19 cellular contexts compared by ENCODE assay signal in the genomic region with DNA sequence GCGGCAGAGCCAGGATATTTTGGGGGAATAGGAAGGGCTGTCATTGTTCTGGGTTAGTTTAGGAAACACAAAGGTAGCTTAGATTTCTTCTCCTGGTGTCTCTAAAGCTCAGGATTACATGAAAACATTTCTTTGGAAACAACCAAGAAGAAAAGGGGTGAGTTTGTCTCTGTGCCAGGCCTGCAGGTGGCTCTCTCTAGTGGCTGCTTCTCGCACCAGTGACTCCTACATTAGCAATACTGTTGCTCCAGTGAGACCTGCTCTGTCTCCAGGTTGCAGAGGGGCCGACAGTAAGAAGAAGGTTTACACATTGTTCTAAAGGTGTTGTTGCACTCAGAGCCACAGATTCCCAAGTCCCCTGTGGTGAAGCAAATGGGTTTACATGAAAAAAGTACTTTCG.
A peak's percentile ranks its signal among the peaks of the same experiment; 100 is the strongest.
DNase-seq lines count a peak whose midpoint lies in the region; ATAC-seq and TF ChIP-seq lines count a peak whose summit lies in the region.
"Had no signal": no experiment of that assay in that cellular context is flagged by ENCODE, and none has a peak within 500 bp of the region (broad histone marks: within the 10 kb centered on the region; RNA-seq: fewer than 3 reads in every experiment).

No MANE protein-coding gene starts in this region.

- DNase-seq in GM06990 (ENCODE audit: extremely low read depth, insufficient read length), result no peak
- no peak for DNase-seq in HCT116 (ENCODE audit: low read depth, low spot score)
- peak; percentile 4 for DNase-seq in OCI-LY7 (ENCODE audit: low spot score)
- DNase-seq in iPS-NIHi7 (ENCODE audit: extremely low spot score), result peak; percentile 48
- no peak for DNase-seq in DMS153 (lab: John Stamatoyannopoulos, UW)
- no peak for DNase-seq in T-cell
- DNase-seq: activated CD8-positive, alpha-beta memory T cell treated with anti-CD3 and anti-CD28 coated beads, Interleukin-2, amount 50 U/mL, for 48 hours; activated naive CD4-positive, alpha-beta T cell treated with anti-CD3 and anti-CD28 coated beads for 36 hours; DMS79; dorsolateral prefrontal cortex; head of caudate nucleus; kidney; NCI-H524; retina had no signal

- H3K4me3 Mint-ChIP-seq in T-cell, result no peak overlapping the region
- H3K4me3 Mint-ChIP-seq: activated naive CD4-positive, alpha-beta T cell treated with anti-CD3 and anti-CD28 coated beads for 36 hours; mesothelial cell of epicardium had no signal

- RAD21 ChIA-PET in HCT116 (lab: Charles Lee; ENCODE audit: low non-redundant PET in 1 of 2, low total read pairs in 2 of 2, uncharacterized antibody in 2 of 2, unreplicated experiment in 2 of 2), result no interaction called here

- H2AFZ ChIP-seq in HCT116 (ENCODE audit: low read depth, low read length, poor library complexity, severe bottlenecking) (no peak overlapping the region), OCI-LY7 (ENCODE audit: low read length) (no peak overlapping the region)

- TF ChIP-seq CTCF in GM06990 (IDR thresholded peaks at IDR 0.05; ENCODE audit: insufficient read depth, low read length, poor library complexity, severe bottlenecking) (peak; percentile 24), HCT116 (IDR thresholded peaks at IDR 0.05 in 2 of 3, conservative IDR thresholded peaks at IDR 0.05 in 1 of 3; ENCODE audit: borderline replicate concordance in 1 of 3, insufficient read depth in 1 of 3, low read depth in 2 of 3, low read length in 2 of 3) (peak in 2 of 3 experiments; percentile 39 to 46; a peak in 4 of 6 replicates), OCI-LY7 (conservative IDR thresholded peaks at IDR 0.05; ENCODE audit: low read length) (peak; percentile 55)

- H3K9me3 ChIP-seq in HCT116 (ENCODE audit: control insufficient read depth in 1 of 2, insufficient read depth in 1 of 2, low read depth in 1 of 2, low read length in 2 of 2) (no peaks in the 10 kb centered on the region), OCI-LY7 (ENCODE audit: low read length) (no peaks in the 10 kb centered on the region)
- H3K9me3 ChIP-seq: BLaER1, body of pancreas, neutrophil had no signal

- H4K20me1 ChIP-seq in HCT116 (ENCODE audit: insufficient read depth) (no peaks in the 10 kb centered on the region), OCI-LY7 (ENCODE audit: insufficient read depth, low read length) (no peaks in the 10 kb centered on the region)
- H4K20me1 ChIP-seq: BLaER1 had no signal

- BruUV-seq in HCT116 (replicated peaks; lab: Mats Ljungman, UMichigan) (no TSS peak), OCI-LY7 (replicated peaks; lab: Mats Ljungman, UMichigan) (no TSS peak)

- no peaks in the 10 kb centered on the region for H3K4me1 ChIP-seq in HCT116 (ENCODE audit: control insufficient read depth in 1 of 2, insufficient read depth in 2 of 2, low read length in 2 of 2)
- no peaks in the 10 kb centered on the region for H3K4me1 ChIP-seq in OCI-LY7 (ENCODE audit: insufficient read depth, low read length, poor library complexity, severe bottlenecking)
- H3K4me1 ChIP-seq: BLaER1 had no signal

- POLR2A ChIA-PET in HCT116 (lab: Charles Lee) (no interaction called here), OCI-LY7 (lab: Charles Lee) (no interaction called here), T-cell (lab: Charles Lee) (no interaction called here)

- no peaks in the 10 kb centered on the region; the same call in 1 of the 2 replicates for H3K27me3 ChIP-seq in GM06990 (replicated peaks; ENCODE audit: control insufficient read depth, insufficient read depth, low read length)
- H3K27me3 ChIP-seq in HCT116 (ENCODE audit: insufficient read depth, low read length), result peaks cover 51% of the 10 kb centered on the region
- H3K27me3 ChIP-seq: BLaER1, body of pancreas, dorsolateral prefrontal cortex, neutrophil had no signal

- no peak overlapping the region for H3K9ac ChIP-seq in HCT116 (ENCODE audit: low read length)
- H3K9ac ChIP-seq: BLaER1 had no signal

- intact Hi-C loops in HCT116 (cut with micrococcal nuclease), result no loop called here
- intact Hi-C loops in OCI-LY7 (cut with micrococcal nuclease; ENCODE audit: unreplicated experiment), result no loop called here

- H3K36me3 ChIP-seq in GM06990 (ENCODE audit: control insufficient read depth, insufficient read depth, low read length), result no peaks in the 10 kb centered on the region
- no peaks in the 10 kb centered on the region for H3K36me3 ChIP-seq in HCT116 (ENCODE audit: control insufficient read depth in 1 of 2, insufficient read depth in 2 of 2, low read length in 2 of 2)
- no peaks in the 10 kb centered on the region for H3K36me3 ChIP-seq in OCI-LY7 (ENCODE audit: insufficient read depth, low read length)
- H3K36me3 ChIP-seq: BLaER1, neutrophil had no signal

- H3K79me2 ChIP-seq in HCT116 (ENCODE audit: insufficient read depth, low read length) (no peaks in the 10 kb centered on the region), OCI-LY7 (ENCODE audit: insufficient read depth, low read depth, low read length) (no peaks in the 10 kb centered on the region)

- no peaks in the 10 kb centered on the region for H3K4me1 Mint-ChIP-seq in T-cell
- H3K4me1 Mint-ChIP-seq: mesothelial cell of epicardium had no signal

- H3K9me3 Mint-ChIP-seq in T-cell, result no peaks in the 10 kb centered on the region
- H3K9me3 Mint-ChIP-seq: activated naive CD4-positive, alpha-beta T cell treated with anti-CD3 and anti-CD28 coated beads for 36 hours; mesothelial cell of epicardium had no signal

- H3K36me3 Mint-ChIP-seq in T-cell, result no peaks in the 10 kb centered on the region
- H3K36me3 Mint-ChIP-seq: mesothelial cell of epicardium had no signal

- ATAC-seq in HCT116, result peak; percentile 73; the same call in 1 of the 2 replicates
- ATAC-seq in GM18907 (IDR thresholded peaks at IDR 0.05; ENCODE audit: unreplicated experiment), result no peak
- no peak for ATAC-seq in T-cell (replicated peaks in 1 of 4)
- ATAC-seq: body of pancreas had no signal

- CTCF ChIA-PET in HCT116 (lab: Charles Lee) (interaction anchor here (0.7 to 1.3 kb wide), 2 partner anchors 71 to 86 kb away, joined by 3 to 8 read pairs; no protein-coding TSS in a partner anchor), OCI-LY7 (lab: Charles Lee; ENCODE audit: unreplicated experiment) (no interaction called here), T-cell (lab: Charles Lee) (interaction anchor here in 1 of 2 donors (0.9 kb wide), 1 partner anchor 228 kb away, joined by 3 read pairs; no protein-coding TSS in a partner anchor)

- no peak overlapping the region for H3K4me3 ChIP-seq in GM06990 (replicated peaks; ENCODE audit: low read depth, low read length)
- H3K4me3 ChIP-seq in HCT116 (replicated peaks in 1 of 2; ENCODE audit: low read depth in 1 of 2, low read length in 2 of 2), result no peak overlapping the region
- H3K4me3 ChIP-seq in OCI-LY7 (ENCODE audit: low read depth, low read length, poor library complexity, severe bottlenecking), result no peak overlapping the region
- H3K4me3 ChIP-seq: BLaER1, body of pancreas, dorsolateral prefrontal cortex had no signal

- no peak overlapping the region for H3K27ac ChIP-seq in HCT116 (ENCODE audit: low read depth, low read length)
- no peak overlapping the region for H3K27ac ChIP-seq in OCI-LY7 (ENCODE audit: low read depth, low read length, poor library complexity, severe bottlenecking)
- H3K27ac ChIP-seq: BLaER1, body of pancreas, dorsolateral prefrontal cortex, neutrophil had no signal

- no peak for TF ChIP-seq POLR2A in HCT116 (IDR thresholded peaks at IDR 0.05; ENCODE audit: borderline replicate concordance, extremely low read depth, insufficient read depth, insufficient read length)

- no peaks in the 10 kb centered on the region for H3K9me2 ChIP-seq in HCT116 (ENCODE audit: insufficient read depth)
- H3K9me2 ChIP-seq in OCI-LY7 (ENCODE audit: insufficient read depth, low read length), result no peaks in the 10 kb centered on the region

- TF ChIP-seq RAD21 in HCT116 (IDR thresholded peaks at IDR 0.05; ENCODE audit: low read depth), result no peak

- H3K27ac Mint-ChIP-seq in T-cell, result no peak overlapping the region
- H3K27ac Mint-ChIP-seq: activated naive CD4-positive, alpha-beta T cell treated with anti-CD3 and anti-CD28 coated beads for 36 hours; mesothelial cell of epicardium had no signal

- H3K4me2 ChIP-seq in HCT116 (ENCODE audit: low read length), result no peak overlapping the region
- H3K4me2 ChIP-seq in OCI-LY7 (ENCODE audit: low read length), result no peak overlapping the region
- H3K4me2 ChIP-seq: BLaER1 had no signal

- peaks cover 0 to 12% of the 10 kb centered on the region in 2 donors for H3K27me3 Mint-ChIP-seq in T-cell

TF ChIP-seq in HCT116, 20 proteins besides CTCF, POLR2A, EP300 and RAD21 (continues in another document):
- TF ChIP-seq ELF1 (IDR thresholded peaks at IDR 0.05; ENCODE audit: borderline replicate concordance, low read depth) (no peak), EGR1 (IDR thresholded peaks at IDR 0.05; ENCODE audit: low read depth) (no peak), YY1 (IDR thresholded peaks at IDR 0.05; ENCODE audit: extremely low read depth, insufficient replicate concordance, low read depth, low read length) (no peak), EZH2phosphoT487 (IDR thresholded peaks at IDR 0.05; ENCODE audit: borderline replicate concordance) (no peak), TCF7L2 (IDR thresholded peaks at IDR 0.05; ENCODE audit: borderline replicate concordance, extremely low read depth, insufficient read depth, insufficient read length) (no peak)
- TF ChIP-seq, protein P1, sequence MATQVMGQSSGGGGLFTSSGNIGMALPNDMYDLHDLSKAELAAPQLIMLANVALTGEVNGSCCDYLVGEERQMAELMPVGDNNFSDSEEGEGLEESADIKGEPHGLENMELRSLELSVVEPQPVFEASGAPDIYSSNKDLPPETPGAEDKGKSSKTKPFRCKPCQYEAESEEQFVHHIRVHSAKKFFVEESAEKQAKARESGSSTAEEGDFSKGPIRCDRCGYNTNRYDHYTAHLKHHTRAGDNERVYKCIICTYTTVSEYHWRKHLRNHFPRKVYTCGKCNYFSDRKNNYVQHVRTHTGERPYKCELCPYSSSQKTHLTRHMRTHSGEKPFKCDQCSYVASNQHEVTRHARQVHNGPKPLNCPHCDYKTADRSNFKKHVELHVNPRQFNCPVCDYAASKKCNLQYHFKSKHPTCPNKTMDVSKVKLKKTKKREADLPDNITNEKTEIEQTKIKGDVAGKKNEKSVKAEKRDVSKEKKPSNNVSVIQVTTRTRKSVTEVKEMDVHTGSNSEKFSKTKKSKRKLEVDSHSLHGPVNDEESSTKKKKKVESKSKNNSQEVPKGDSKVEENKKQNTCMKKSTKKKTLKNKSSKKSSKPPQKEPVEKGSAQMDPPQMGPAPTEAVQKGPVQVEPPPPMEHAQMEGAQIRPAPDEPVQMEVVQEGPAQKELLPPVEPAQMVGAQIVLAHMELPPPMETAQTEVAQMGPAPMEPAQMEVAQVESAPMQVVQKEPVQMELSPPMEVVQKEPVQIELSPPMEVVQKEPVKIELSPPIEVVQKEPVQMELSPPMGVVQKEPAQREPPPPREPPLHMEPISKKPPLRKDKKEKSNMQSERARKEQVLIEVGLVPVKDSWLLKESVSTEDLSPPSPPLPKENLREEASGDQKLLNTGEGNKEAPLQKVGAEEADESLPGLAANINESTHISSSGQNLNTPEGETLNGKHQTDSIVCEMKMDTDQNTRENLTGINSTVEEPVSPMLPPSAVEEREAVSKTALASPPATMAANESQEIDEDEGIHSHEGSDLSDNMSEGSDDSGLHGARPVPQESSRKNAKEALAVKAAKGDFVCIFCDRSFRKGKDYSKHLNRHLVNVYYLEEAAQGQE (IDR thresholded peaks at IDR 0.05; ENCODE audit: low read depth), result no peak

Comparison
In these comparisons a context has a peak if more than half of its experiments do, and no peak if none do; other contexts are left out.
1. DNase-seq: peak in OCI-LY7 (single experiment) and iPS-NIHi7 (single experiment); none in GM06990 (single experiment), HCT116 (single experiment), DMS153 (single experiment) and T-cell (0 of 34).
2. Peak in every context shown above with its lines, with median percentiles within 50 percentile points of each other: CTCF ChIP-seq.